Comparison of ENCODE assay signal across 3 cellular contexts in genomic region chr11:69914286-69915150, GRCh38.
TF ChIP-seq lines count a peak whose summit lies in the region.

No MANE protein-coding gene starts in this region.

TF ChIP-seq in liver, 16 proteins besides CTCF, POLR2A, EP300 and RAD21 (continued from another document):
- TF ChIP-seq REST (IDR thresholded peaks at IDR 0.05), result no peak
- no peak for TF ChIP-seq SP1 (IDR thresholded peaks at IDR 0.05)
- no peak for TF ChIP-seq ATF3 (IDR thresholded peaks at IDR 0.05)
- no peak for TF ChIP-seq EGR1 (IDR thresholded peaks at IDR 0.05; ENCODE audit: low read depth in 2 of 2)
- TF ChIP-seq YY1 (IDR thresholded peaks at IDR 0.05), result no peak
- TF ChIP-seq FOXA1 (IDR thresholded peaks at IDR 0.05), result no peak
- no peak for TF ChIP-seq ZBTB33 (IDR thresholded peaks at IDR 0.05)
- no peak for TF ChIP-seq RXRA (IDR thresholded peaks at IDR 0.05)
- TF ChIP-seq GABPA (IDR thresholded peaks at IDR 0.05 in 1 of 2, conservative IDR thresholded peaks at IDR 0.05 in 1 of 2), result no peak
- no peak for TF ChIP-seq HNF4A (conservative IDR thresholded peaks at IDR 0.05)
- no peak for TF ChIP-seq HNF4G (IDR thresholded peaks at IDR 0.05)
- no peak for TF ChIP-seq TAF1 (conservative IDR thresholded peaks at IDR 0.05)
- TF ChIP-seq JUND (IDR thresholded peaks at IDR 0.05), result no peak
- TF ChIP-seq MAX (IDR thresholded peaks at IDR 0.05), result no peak

TF ChIP-seq in HepG2, 621 proteins besides CTCF, POLR2A, EP300 and RAD21:
- TF ChIP-seq IRF9 (CRISPR knock-in tag; IDR thresholded peaks at IDR 0.05; ENCODE audit: borderline replicate concordance), result no peak
- no peak for TF ChIP-seq ZNF562 (CRISPR knock-in tag; IDR thresholded peaks at IDR 0.05; ENCODE audit: borderline replicate concordance)
- TF ChIP-seq CSRNP1 (CRISPR knock-in tag; IDR thresholded peaks at IDR 0.05), result no peak
- TF ChIP-seq CENPX (CRISPR knock-in tag; IDR thresholded peaks at IDR 0.05), result no peak
- no peak for TF ChIP-seq SMC3 (IDR thresholded peaks at IDR 0.05; ENCODE audit: low read length)
- no peak for TF ChIP-seq ZGPAT (CRISPR knock-in tag; IDR thresholded peaks at IDR 0.05)
- TF ChIP-seq MIER3 (CRISPR knock-in tag; IDR thresholded peaks at IDR 0.05; ENCODE audit: borderline replicate concordance), result no peak
- TF ChIP-seq IKZF4 (CRISPR knock-in tag; IDR thresholded peaks at IDR 0.05; ENCODE audit: borderline replicate concordance, low read depth, not compliant biosample characterization), result no peak
- no peak for TF ChIP-seq USF2 (IDR thresholded peaks at IDR 0.05; ENCODE audit: low read depth, low read length)
- no peak for TF ChIP-seq USF2 (CRISPR knock-in tag; IDR thresholded peaks at IDR 0.05; ENCODE audit: borderline replicate concordance)
- no peak for TF ChIP-seq ZSCAN30 (CRISPR knock-in tag; IDR thresholded peaks at IDR 0.05)
- TF ChIP-seq ZFX (CRISPR knock-in tag; IDR thresholded peaks at IDR 0.05; ENCODE audit: low read depth), result no peak
- TF ChIP-seq ZNF441 (CRISPR knock-in tag; IDR thresholded peaks at IDR 0.05; ENCODE audit: borderline replicate concordance), result no peak
- TF ChIP-seq ZNF503 (CRISPR knock-in tag; IDR thresholded peaks at IDR 0.05), result no peak
- TF ChIP-seq HOXD1 (CRISPR knock-in tag; IDR thresholded peaks at IDR 0.05), result no peak
- TF ChIP-seq JARID2 (CRISPR knock-in tag; IDR thresholded peaks at IDR 0.05; ENCODE audit: insufficient replicate concordance), result no peak

TF ChIP-seq in H1, 55 proteins besides CTCF, POLR2A, EP300 and RAD21 (continued from another document):
- TF ChIP-seq JUND (IDR thresholded peaks at IDR 0.05; ENCODE audit: low read length), result no peak
- no peak for TF ChIP-seq BACH1 (IDR thresholded peaks at IDR 0.05; ENCODE audit: low read length)
- no peak for TF ChIP-seq GABPA (IDR thresholded peaks at IDR 0.05; ENCODE audit: borderline replicate concordance, insufficient read depth, low read length)
- TF ChIP-seq ZNF274 (IDR thresholded peaks at IDR 0.05; ENCODE audit: borderline replicate concordance, extremely low read depth, low read length), result no peak
- TF ChIP-seq JUN (IDR thresholded peaks at IDR 0.05; ENCODE audit: low read depth, low read length), result no peak
- no peak for TF ChIP-seq BCL11A (IDR thresholded peaks at IDR 0.05; ENCODE audit: low read depth in 2 of 2, low read length in 2 of 2)
TF ChIP-seq in H1: peak in this region for 0.
